In genomic region chr16:12613131-12613991, GRCh38 we compare ENCODE assay signal across 1 cellular context.
TF ChIP-seq lines count a peak whose summit lies in the region.

No MANE protein-coding gene starts in this region.

TF ChIP-seq in HepG2, 621 proteins besides CTCF, POLR2A, EP300 and RAD21 (continued from another document and continues in another):
- TF ChIP-seq, protein P1, sequence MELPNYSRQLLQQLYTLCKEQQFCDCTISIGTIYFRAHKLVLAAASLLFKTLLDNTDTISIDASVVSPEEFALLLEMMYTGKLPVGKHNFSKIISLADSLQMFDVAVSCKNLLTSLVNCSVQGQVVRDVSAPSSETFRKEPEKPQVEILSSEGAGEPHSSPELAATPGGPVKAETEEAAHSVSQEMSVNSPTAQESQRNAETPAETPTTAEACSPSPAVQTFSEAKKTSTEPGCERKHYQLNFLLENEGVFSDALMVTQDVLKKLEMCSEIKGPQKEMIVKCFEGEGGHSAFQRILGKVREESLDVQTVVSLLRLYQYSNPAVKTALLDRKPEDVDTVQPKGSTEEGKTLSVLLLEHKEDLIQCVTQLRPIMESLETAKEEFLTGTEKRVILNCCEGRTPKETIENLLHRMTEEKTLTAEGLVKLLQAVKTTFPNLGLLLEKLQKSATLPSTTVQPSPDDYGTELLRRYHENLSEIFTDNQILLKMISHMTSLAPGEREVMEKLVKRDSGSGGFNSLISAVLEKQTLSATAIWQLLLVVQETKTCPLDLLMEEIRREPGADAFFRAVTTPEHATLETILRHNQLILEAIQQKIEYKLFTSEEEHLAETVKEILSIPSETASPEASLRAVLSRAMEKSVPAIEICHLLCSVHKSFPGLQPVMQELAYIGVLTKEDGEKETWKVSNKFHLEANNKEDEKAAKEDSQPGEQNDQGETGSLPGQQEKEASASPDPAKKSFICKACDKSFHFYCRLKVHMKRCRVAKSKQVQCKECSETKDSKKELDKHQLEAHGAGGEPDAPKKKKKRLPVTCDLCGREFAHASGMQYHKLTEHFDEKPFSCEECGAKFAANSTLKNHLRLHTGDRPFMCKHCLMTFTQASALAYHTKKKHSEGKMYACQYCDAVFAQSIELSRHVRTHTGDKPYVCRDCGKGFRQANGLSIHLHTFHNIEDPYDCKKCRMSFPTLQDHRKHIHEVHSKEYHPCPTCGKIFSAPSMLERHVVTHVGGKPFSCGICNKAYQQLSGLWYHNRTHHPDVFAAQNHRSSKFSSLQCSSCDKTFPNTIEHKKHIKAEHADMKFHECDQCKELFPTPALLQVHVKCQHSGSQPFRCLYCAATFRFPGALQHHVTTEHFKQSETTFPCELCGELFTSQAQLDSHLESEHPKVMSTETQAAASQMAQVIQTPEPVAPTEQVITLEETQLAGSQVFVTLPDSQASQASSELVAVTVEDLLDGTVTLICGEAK (IDR thresholded peaks at IDR 0.05): no peak
- TF ChIP-seq, protein P1 (CRISPR knock-in tag; IDR thresholded peaks at IDR 0.05): peak; percentile 68; the same call in 1 of the 2 replicates
- TF ChIP-seq, protein P2, sequence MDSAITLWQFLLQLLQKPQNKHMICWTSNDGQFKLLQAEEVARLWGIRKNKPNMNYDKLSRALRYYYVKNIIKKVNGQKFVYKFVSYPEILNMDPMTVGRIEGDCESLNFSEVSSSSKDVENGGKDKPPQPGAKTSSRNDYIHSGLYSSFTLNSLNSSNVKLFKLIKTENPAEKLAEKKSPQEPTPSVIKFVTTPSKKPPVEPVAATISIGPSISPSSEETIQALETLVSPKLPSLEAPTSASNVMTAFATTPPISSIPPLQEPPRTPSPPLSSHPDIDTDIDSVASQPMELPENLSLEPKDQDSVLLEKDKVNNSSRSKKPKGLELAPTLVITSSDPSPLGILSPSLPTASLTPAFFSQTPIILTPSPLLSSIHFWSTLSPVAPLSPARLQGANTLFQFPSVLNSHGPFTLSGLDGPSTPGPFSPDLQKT (CRISPR knock-in tag; IDR thresholded peaks at IDR 0.05; ENCODE audit: borderline replicate concordance): no peak
- TF ChIP-seq ZBTB26 (CRISPR knock-in tag; IDR thresholded peaks at IDR 0.05; ENCODE audit: borderline replicate concordance): peak; percentile 79
- peak; percentile 94 for TF ChIP-seq NFE2L2 (IDR thresholded peaks at IDR 0.05; ENCODE audit: low read length)
- no peak for TF ChIP-seq ZNF605 (CRISPR knock-in tag; IDR thresholded peaks at IDR 0.05)
- peak; percentile 69 for TF ChIP-seq TBL1XR1 (IDR thresholded peaks at IDR 0.05; ENCODE audit: borderline replicate concordance, low read length, partially characterized antibody)
- TF ChIP-seq DPF2 (CRISPR knock-in tag; IDR thresholded peaks at IDR 0.05; ENCODE audit: borderline replicate concordance, low read depth): peak; percentile 76
- peak; percentile 81 for TF ChIP-seq PATZ1 (CRISPR knock-in tag; IDR thresholded peaks at IDR 0.05)
- 0 out of 2 replicates have a peak, but pooled peaks have one; percentile 24 for TF ChIP-seq SIX4 (CRISPR knock-in tag; IDR thresholded peaks at IDR 0.05)
- TF ChIP-seq SMC3 (IDR thresholded peaks at IDR 0.05; ENCODE audit: low read length): peak; percentile 11; the same call in 1 of the 2 replicates
- peak; percentile 18; the same call in 1 of the 2 replicates for TF ChIP-seq FOXK1 (CRISPR knock-in tag; IDR thresholded peaks at IDR 0.05; ENCODE audit: borderline replicate concordance, low read depth)
- no peak for TF ChIP-seq FOXA1 (IDR thresholded peaks at IDR 0.05)
- peak; percentile 57 for TF ChIP-seq FOXA1 (CRISPR knock-in tag; IDR thresholded peaks at IDR 0.05)
- peak; percentile 90; the same call in 1 of the 2 replicates for TF ChIP-seq ZNF510 (CRISPR knock-in tag; IDR thresholded peaks at IDR 0.05; ENCODE audit: low read depth)
- TF ChIP-seq, protein P3, sequence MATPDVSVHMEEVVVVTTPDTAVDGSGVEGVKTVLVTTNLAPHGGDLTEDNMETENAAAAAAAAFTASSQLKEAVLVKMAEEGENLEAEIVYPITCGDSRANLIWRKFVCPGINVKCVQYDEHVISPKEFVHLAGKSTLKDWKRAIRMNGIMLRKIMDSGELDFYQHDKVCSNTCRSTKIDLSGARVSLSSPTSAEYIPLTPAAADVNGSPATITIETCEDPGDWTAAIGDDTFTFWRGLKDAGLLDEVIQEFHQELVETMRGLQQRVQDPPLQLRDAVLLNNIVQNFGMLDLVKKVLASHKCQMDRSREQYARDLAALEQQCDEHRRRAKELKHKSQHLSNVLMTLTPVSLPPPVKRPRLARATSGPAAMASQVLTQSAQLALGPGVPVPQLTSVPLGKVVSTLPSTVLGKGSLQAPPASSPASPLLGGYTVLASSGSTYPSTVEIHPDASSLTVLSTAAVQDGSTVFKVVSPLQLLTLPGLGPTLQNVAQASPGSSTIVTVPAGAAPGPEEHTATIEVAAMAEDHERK (CRISPR knock-in tag; IDR thresholded peaks at IDR 0.05; ENCODE audit: low read depth): no peak
- no peak for TF ChIP-seq MLXIP (CRISPR knock-in tag; IDR thresholded peaks at IDR 0.05; ENCODE audit: borderline replicate concordance)
- no peak for TF ChIP-seq ZNF546 (CRISPR knock-in tag; conservative IDR thresholded peaks at IDR 0.05)
- TF ChIP-seq SIX1 (CRISPR knock-in tag; IDR thresholded peaks at IDR 0.05; ENCODE audit: borderline replicate concordance): 0 out of 2 replicates have a peak, but pooled peaks have one; percentile 21
- TF ChIP-seq ESRRA (CRISPR knock-in tag; IDR thresholded peaks at IDR 0.05; ENCODE audit: low read depth): peak; percentile 89; the same call in 1 of the 2 replicates
- peak; percentile 44; the same call in 1 of the 2 replicates for TF ChIP-seq ARID4A (CRISPR knock-in tag; IDR thresholded peaks at IDR 0.05; ENCODE audit: borderline replicate concordance)
- no peak for TF ChIP-seq ZBTB7A (CRISPR knock-in tag; IDR thresholded peaks at IDR 0.05)
- TF ChIP-seq POLR2AphosphoS2 (IDR thresholded peaks at IDR 0.05; ENCODE audit: low read depth, low read length): no peak
- TF ChIP-seq, protein P4, sequence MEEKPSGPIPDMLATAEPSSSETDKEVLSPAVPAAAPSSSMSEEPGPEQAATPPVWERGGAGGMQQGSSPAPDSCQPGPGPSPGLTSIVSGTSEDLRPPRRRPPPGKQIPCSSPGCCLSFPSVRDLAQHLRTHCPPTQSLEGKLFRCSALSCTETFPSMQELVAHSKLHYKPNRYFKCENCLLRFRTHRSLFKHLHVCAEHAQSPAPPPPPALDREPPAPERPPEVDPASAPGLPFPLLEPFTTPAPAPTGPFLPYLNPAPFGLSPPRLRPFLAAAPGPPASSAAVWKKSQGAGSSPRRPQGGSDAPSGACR (CRISPR knock-in tag; IDR thresholded peaks at IDR 0.05): peak; percentile 77; the same call in 1 of the 2 replicates
- TF ChIP-seq, protein P5, sequence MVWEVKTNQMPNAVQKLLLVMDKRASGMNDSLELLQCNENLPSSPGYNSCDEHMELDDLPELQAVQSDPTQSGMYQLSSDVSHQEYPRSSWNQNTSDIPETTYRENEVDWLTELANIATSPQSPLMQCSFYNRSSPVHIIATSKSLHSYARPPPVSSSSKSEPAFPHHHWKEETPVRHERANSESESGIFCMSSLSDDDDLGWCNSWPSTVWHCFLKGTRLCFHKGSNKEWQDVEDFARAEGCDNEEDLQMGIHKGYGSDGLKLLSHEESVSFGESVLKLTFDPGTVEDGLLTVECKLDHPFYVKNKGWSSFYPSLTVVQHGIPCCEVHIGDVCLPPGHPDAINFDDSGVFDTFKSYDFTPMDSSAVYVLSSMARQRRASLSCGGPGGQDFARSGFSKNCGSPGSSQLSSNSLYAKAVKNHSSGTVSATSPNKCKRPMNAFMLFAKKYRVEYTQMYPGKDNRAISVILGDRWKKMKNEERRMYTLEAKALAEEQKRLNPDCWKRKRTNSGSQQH (CRISPR knock-in tag; IDR thresholded peaks at IDR 0.05; ENCODE audit: low read depth): peak; percentile 78
- peak; percentile 84 for TF ChIP-seq NFIC (IDR thresholded peaks at IDR 0.05; ENCODE audit: low read length)
- 0 out of 2 replicates have a peak, but pooled peaks have one; percentile 10 for TF ChIP-seq ISL2 (CRISPR knock-in tag; IDR thresholded peaks at IDR 0.05)
- TF ChIP-seq ZNF501 (CRISPR knock-in tag; IDR thresholded peaks at IDR 0.05): peak; percentile 82
